1 cellular context compared by ENCODE assay signal in the genomic region with DNA sequence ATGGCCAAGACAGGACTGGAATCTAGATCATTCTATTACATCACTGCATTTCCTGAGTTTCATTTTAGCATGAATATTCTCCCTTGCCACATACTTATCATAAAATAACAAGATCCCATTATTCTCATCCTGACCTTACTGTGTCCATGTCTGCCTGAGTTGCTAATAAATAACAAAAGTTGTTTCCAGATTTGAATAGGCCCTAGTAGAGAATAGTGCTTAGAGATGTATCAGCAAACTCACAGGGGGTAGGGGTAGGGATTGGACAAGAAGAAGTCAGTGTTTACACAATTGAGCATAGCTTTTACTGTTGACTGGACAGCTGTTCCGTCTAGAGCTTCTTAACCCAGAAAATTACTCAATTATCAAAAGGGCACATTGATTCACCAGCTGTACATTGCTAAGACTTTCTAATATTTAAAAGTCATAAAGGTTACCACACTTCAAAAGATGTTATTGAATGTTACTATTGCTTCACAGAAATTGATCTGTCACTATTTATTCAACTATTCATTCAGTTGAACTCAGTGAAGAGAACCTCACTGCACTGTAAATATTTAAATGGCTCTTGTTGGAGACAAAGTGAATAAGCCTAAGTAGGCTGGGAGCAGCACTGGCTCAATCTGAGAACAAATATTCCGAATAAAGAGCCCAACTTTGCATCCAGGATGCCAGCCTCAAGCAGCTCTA.
TF ChIP-seq lines count a peak whose summit lies in the region.

No MANE protein-coding gene starts in this region.

TF ChIP-seq in HepG2, 621 proteins besides CTCF, POLR2A, EP300 and RAD21 (continued from another document and continues in another):
- TF ChIP-seq, protein P1, sequence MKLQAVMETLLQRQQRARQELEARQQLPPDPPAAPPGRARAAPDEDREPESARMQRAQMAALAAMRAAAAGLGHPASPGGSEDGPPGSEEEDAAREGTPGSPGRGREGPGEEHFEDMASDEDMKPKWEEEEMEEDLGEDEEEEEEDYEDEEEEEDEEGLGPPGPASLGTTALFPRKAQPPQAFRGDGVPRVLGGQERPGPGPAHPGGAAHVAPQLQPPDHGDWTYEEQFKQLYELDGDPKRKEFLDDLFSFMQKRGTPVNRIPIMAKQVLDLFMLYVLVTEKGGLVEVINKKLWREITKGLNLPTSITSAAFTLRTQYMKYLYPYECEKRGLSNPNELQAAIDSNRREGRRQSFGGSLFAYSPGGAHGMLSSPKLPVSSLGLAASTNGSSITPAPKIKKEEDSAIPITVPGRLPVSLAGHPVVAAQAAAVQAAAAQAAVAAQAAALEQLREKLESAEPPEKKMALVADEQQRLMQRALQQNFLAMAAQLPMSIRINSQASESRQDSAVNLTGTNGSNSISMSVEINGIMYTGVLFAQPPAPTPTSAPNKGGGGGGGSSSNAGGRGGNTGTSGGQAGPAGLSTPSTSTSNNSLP (IDR thresholded peaks at IDR 0.05; ENCODE audit: low read depth, low read length), result peak; percentile 99
- TF ChIP-seq ZNF331 (CRISPR knock-in tag; IDR thresholded peaks at IDR 0.05) (peak; percentile 74), KAT2B (IDR thresholded peaks at IDR 0.05; ENCODE audit: borderline replicate concordance, low read depth, low read length) (peak; percentile 86), EHMT2 (IDR thresholded peaks at IDR 0.05; ENCODE audit: borderline replicate concordance, low read depth, low read length) (peak; percentile 79), ZNF619 (CRISPR knock-in tag; IDR thresholded peaks at IDR 0.05) (no peak), TBL1XR1 (IDR thresholded peaks at IDR 0.05; ENCODE audit: borderline replicate concordance, low read length, partially characterized antibody) (peak; percentile 93), HOXA7 (CRISPR knock-in tag; IDR thresholded peaks at IDR 0.05) (no peak), MIER2 (CRISPR knock-in tag; IDR thresholded peaks at IDR 0.05) (peak; percentile 40; the same call in 1 of the 2 replicates), SIN3B (IDR thresholded peaks at IDR 0.05; ENCODE audit: low read length) (no peak), ADNP (CRISPR knock-in tag; IDR thresholded peaks at IDR 0.05) (no peak), SMC3 (IDR thresholded peaks at IDR 0.05; ENCODE audit: low read length) (no peak; the same call in 1 of the 2 replicates), ZNF776 (CRISPR knock-in tag; IDR thresholded peaks at IDR 0.05) (no peak), ZNF556 (CRISPR knock-in tag; IDR thresholded peaks at IDR 0.05; ENCODE audit: borderline replicate concordance) (no peak), ZNF678 (CRISPR knock-in tag; IDR thresholded peaks at IDR 0.05) (no peak), IKZF1 (IDR thresholded peaks at IDR 0.05) (no peak), FOXK2 (IDR thresholded peaks at IDR 0.05) (peak; percentile 42; the same call in 1 of the 2 replicates), HOXA3 (CRISPR knock-in tag; IDR thresholded peaks at IDR 0.05) (no peak), SP2 (CRISPR knock-in tag; IDR thresholded peaks at IDR 0.05) (no peak), SRSF1 (optimal IDR thresholded peaks at IDR 0.05; ENCODE audit: low read depth, low read length) (no peak), NCOA1 (CRISPR knock-in tag; IDR thresholded peaks at IDR 0.05) (peak; percentile 76; the same call in 1 of the 2 replicates), NFIC (IDR thresholded peaks at IDR 0.05; ENCODE audit: low read length) (peak; percentile 97)
- TF ChIP-seq, protein P2, sequence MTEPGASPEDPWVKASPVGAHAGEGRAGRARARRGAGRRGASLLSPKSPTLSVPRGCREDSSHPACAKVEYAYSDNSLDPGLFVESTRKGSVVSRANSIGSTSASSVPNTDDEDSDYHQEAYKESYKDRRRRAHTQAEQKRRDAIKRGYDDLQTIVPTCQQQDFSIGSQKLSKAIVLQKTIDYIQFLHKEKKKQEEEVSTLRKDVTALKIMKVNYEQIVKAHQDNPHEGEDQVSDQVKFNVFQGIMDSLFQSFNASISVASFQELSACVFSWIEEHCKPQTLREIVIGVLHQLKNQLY (CRISPR knock-in tag; IDR thresholded peaks at IDR 0.05), result peak; percentile 54
- TF ChIP-seq, protein P3, sequence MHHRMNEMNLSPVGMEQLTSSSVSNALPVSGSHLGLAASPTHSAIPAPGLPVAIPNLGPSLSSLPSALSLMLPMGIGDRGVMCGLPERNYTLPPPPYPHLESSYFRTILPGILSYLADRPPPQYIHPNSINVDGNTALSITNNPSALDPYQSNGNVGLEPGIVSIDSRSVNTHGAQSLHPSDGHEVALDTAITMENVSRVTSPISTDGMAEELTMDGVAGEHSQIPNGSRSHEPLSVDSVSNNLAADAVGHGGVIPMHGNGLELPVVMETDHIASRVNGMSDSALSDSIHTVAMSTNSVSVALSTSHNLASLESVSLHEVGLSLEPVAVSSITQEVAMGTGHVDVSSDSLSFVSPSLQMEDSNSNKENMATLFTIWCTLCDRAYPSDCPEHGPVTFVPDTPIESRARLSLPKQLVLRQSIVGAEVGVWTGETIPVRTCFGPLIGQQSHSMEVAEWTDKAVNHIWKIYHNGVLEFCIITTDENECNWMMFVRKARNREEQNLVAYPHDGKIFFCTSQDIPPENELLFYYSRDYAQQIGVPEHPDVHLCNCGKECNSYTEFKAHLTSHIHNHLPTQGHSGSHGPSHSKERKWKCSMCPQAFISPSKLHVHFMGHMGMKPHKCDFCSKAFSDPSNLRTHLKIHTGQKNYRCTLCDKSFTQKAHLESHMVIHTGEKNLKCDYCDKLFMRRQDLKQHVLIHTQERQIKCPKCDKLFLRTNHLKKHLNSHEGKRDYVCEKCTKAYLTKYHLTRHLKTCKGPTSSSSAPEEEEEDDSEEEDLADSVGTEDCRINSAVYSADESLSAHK (CRISPR knock-in tag; IDR thresholded peaks at IDR 0.05; ENCODE audit: borderline replicate concordance), result no peak
- TF ChIP-seq, protein P4, sequence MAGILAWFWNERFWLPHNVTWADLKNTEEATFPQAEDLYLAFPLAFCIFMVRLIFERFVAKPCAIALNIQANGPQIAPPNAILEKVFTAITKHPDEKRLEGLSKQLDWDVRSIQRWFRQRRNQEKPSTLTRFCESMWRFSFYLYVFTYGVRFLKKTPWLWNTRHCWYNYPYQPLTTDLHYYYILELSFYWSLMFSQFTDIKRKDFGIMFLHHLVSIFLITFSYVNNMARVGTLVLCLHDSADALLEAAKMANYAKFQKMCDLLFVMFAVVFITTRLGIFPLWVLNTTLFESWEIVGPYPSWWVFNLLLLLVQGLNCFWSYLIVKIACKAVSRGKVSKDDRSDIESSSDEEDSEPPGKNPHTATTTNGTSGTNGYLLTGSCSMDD (CRISPR knock-in tag; IDR thresholded peaks at IDR 0.05), result no peak
- TF ChIP-seq, protein P5, sequence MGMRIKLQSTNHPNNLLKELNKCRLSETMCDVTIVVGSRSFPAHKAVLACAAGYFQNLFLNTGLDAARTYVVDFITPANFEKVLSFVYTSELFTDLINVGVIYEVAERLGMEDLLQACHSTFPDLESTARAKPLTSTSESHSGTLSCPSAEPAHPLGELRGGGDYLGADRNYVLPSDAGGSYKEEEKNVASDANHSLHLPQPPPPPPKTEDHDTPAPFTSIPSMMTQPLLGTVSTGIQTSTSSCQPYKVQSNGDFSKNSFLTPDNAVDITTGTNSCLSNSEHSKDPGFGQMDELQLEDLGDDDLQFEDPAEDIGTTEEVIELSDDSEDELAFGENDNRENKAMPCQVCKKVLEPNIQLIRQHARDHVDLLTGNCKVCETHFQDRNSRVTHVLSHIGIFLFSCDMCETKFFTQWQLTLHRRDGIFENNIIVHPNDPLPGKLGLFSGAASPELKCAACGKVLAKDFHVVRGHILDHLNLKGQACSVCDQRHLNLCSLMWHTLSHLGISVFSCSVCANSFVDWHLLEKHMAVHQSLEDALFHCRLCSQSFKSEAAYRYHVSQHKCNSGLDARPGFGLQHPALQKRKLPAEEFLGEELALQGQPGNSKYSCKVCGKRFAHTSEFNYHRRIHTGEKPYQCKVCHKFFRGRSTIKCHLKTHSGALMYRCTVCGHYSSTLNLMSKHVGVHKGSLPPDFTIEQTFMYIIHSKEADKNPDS (CRISPR knock-in tag; IDR thresholded peaks at IDR 0.05), result peak; percentile 94
- TF ChIP-seq, protein P6, sequence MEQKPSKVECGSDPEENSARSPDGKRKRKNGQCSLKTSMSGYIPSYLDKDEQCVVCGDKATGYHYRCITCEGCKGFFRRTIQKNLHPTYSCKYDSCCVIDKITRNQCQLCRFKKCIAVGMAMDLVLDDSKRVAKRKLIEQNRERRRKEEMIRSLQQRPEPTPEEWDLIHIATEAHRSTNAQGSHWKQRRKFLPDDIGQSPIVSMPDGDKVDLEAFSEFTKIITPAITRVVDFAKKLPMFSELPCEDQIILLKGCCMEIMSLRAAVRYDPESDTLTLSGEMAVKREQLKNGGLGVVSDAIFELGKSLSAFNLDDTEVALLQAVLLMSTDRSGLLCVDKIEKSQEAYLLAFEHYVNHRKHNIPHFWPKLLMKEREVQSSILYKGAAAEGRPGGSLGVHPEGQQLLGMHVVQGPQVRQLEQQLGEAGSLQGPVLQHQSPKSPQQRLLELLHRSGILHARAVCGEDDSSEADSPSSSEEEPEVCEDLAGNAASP (CRISPR knock-in tag; IDR thresholded peaks at IDR 0.05; ENCODE audit: borderline replicate concordance), result peak; percentile 88
- TF ChIP-seq, protein P7, sequence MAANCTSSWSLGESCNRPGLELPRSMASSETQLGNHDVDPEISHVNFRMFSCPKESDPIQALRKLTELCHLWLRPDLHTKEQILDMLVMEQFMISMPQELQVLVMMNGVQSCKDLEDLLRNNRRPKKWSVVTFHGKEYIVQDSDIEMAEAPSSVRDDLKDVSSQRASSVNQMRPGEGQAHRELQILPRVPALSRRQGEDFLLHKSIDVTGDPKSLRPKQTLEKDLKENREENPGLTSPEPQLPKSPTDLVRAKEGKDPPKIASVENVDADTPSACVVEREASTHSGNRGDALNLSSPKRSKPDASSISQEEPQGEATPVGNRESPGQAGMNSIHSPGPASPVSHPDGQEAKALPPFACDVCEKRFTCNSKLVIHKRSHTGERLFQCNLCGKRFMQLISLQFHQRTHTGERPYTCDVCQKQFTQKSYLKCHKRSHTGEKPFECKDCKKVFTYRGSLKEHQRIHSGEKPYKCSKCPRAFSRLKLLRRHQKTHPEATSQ (CRISPR knock-in tag; IDR thresholded peaks at IDR 0.05; ENCODE audit: borderline replicate concordance), result no peak; the same call in 1 of the 2 replicates
- TF ChIP-seq, protein P8, sequence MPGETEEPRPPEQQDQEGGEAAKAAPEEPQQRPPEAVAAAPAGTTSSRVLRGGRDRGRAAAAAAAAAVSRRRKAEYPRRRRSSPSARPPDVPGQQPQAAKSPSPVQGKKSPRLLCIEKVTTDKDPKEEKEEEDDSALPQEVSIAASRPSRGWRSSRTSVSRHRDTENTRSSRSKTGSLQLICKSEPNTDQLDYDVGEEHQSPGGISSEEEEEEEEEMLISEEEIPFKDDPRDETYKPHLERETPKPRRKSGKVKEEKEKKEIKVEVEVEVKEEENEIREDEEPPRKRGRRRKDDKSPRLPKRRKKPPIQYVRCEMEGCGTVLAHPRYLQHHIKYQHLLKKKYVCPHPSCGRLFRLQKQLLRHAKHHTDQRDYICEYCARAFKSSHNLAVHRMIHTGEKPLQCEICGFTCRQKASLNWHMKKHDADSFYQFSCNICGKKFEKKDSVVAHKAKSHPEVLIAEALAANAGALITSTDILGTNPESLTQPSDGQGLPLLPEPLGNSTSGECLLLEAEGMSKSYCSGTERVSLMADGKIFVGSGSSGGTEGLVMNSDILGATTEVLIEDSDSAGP (CRISPR knock-in tag; IDR thresholded peaks at IDR 0.05; ENCODE audit: borderline replicate concordance), result no peak
- TF ChIP-seq, protein P9, sequence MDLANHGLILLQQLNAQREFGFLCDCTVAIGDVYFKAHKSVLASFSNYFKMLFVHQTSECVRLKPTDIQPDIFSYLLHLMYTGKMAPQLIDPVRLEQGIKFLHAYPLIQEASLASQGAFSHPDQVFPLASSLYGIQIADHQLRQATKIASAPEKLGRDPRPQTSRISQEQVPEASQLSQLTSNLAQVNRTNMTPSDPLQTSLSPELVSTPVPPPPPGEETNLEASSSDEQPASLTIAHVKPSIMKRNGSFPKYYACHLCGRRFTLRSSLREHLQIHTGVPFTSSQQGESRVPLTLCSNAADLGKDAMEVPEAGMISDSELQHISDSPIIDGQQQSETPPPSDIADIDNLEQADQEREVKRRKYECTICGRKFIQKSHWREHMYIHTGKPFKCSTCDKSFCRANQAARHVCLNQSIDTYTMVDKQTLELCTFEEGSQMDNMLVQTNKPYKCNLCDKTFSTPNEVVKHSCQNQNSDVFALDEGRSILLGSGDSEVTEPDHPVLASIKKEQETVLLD (CRISPR knock-in tag; IDR thresholded peaks at IDR 0.05; ENCODE audit: low read depth), result no peak
- TF ChIP-seq, protein P10, sequence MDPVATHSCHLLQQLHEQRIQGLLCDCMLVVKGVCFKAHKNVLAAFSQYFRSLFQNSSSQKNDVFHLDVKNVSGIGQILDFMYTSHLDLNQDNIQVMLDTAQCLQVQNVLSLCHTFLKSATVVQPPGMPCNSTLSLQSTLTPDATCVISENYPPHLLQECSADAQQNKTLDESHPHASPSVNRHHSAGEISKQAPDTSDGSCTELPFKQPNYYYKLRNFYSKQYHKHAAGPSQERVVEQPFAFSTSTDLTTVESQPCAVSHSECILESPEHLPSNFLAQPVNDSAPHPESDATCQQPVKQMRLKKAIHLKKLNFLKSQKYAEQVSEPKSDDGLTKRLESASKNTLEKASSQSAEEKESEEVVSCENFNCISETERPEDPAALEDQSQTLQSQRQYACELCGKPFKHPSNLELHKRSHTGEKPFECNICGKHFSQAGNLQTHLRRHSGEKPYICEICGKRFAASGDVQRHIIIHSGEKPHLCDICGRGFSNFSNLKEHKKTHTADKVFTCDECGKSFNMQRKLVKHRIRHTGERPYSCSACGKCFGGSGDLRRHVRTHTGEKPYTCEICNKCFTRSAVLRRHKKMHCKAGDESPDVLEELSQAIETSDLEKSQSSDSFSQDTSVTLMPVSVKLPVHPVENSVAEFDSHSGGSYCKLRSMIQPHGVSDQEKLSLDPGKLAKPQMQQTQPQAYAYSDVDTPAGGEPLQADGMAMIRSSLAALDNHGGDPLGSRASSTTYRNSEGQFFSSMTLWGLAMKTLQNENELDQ (CRISPR knock-in tag; IDR thresholded peaks at IDR 0.05; ENCODE audit: borderline replicate concordance), result no peak
- TF ChIP-seq, protein P11, sequence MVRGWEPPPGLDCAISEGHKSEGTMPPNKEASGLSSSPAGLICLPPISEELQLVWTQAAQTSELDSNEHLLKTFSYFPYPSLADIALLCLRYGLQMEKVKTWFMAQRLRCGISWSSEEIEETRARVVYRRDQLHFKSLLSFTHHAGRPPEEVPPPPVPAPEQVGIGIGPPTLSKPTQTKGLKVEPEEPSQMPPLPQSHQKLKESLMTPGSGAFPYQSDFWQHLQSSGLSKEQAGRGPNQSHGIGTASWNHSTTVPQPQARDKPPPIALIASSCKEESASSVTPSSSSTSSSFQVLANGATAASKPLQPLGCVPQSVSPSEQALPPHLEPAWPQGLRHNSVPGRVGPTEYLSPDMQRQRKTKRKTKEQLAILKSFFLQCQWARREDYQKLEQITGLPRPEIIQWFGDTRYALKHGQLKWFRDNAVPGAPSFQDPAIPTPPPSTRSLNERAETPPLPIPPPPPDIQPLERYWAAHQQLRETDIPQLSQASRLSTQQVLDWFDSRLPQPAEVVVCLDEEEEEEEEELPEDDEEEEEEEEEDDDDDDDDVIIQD (CRISPR knock-in tag; IDR thresholded peaks at IDR 0.05; ENCODE audit: low read depth), result peak; percentile 89; the same call in 1 of the 2 replicates
- TF ChIP-seq, protein P12, sequence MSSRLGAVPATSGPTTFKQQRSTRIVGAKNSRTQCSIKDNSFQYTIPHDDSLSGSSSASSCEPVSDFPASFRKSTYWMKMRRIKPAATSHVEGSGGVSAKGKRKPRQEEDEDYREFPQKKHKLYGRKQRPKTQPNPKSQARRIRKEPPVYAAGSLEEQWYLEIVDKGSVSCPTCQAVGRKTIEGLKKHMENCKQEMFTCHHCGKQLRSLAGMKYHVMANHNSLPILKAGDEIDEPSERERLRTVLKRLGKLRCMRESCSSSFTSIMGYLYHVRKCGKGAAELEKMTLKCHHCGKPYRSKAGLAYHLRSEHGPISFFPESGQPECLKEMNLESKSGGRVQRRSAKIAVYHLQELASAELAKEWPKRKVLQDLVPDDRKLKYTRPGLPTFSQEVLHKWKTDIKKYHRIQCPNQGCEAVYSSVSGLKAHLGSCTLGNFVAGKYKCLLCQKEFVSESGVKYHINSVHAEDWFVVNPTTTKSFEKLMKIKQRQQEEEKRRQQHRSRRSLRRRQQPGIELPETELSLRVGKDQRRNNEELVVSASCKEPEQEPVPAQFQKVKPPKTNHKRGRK (CRISPR knock-in tag; IDR thresholded peaks at IDR 0.05), result no peak
